24 cellular contexts compared by ENCODE assay signal in genomic region chr3:176951586-176952292, GRCh38.
DNase-seq lines count a peak whose midpoint lies in the region; ATAC-seq and TF ChIP-seq lines count a peak whose summit lies in the region.
"Had no signal": no experiment of that assay in that cellular context is flagged by ENCODE, and none has a peak within 500 bp of the region (broad histone marks: within the 10 kb centered on the region; RNA-seq: fewer than 3 reads in every experiment).

No MANE protein-coding gene starts in this region.

- H3K27ac ChIP-seq in gastrocnemius medialis, result peak overlapping the region; percentile 80 to 85 (median 80)
- no peak overlapping the region for H3K27ac ChIP-seq in esophagus muscularis mucosa (replicated peaks in 1 of 4)
- H3K27ac ChIP-seq: foreskin keratinocyte, hepatocyte, neutrophil, Peyer's patch, prostate gland, SJCRH30 had no signal

- in situ Hi-C loops in gastrocnemius medialis (cut with MboI; ENCODE audit: low sequenced_read_pairs in 4 of 4), result no loop called here

- no peak for ATAC-seq in gastrocnemius medialis
- ATAC-seq in HG03196 (IDR thresholded peaks at IDR 0.05; ENCODE audit: unreplicated experiment), result no peak
- ATAC-seq: K562, left lobe of liver, T-cell had no signal

- no peak overlapping the region for H3K9ac ChIP-seq in adipocyte (ENCODE audit: low read length)

- no peak overlapping the region for H3K4me3 ChIP-seq in adipocyte (ENCODE audit: low read length)
- no peak overlapping the region for H3K4me3 ChIP-seq in gastrocnemius medialis
- H3K4me3 ChIP-seq in esophagus muscularis mucosa, result no peak overlapping the region
- H3K4me3 ChIP-seq: hepatocyte, K562, Peyer's patch, prostate gland, SJCRH30 had no signal

- H3K27ac Mint-ChIP-seq in T-helper 2 cell treated with Interferon-gamma antibody and Interleukin-4, amounts not matched to agents 5 μg/mL and 100 μg/mL, for 36 hours, result no peak overlapping the region
- H3K27ac Mint-ChIP-seq: activated CD4-positive, alpha-beta memory T cell treated with anti-CD3 and anti-CD28 coated beads for 36 hours; activated naive CD4-positive, alpha-beta T cell treated with anti-CD3 and anti-CD28 coated beads, Interleukin-2, amount 10 ng/mL, durations not matched to agents 7 days and 5 days; T-cell had no signal

- no peak for TF ChIP-seq CTCF in gastrocnemius medialis (IDR thresholded peaks at IDR 0.05 in 4 of 5, conservative IDR thresholded peaks at IDR 0.05 in 1 of 5)
- TF ChIP-seq CTCF in esophagus muscularis mucosa (IDR thresholded peaks at IDR 0.05), result no peak

- H3K27me3 Mint-ChIP-seq in T-helper 2 cell treated with Interferon-gamma antibody and Interleukin-4, amounts not matched to agents 5 μg/mL and 100 μg/mL, for 36 hours (ENCODE audit: low read depth), result peaks cover 2% of the 10 kb centered on the region
- H3K27me3 Mint-ChIP-seq: activated CD4-positive, alpha-beta memory T cell treated with anti-CD3 and anti-CD28 coated beads for 36 hours; activated naive CD4-positive, alpha-beta T cell treated with anti-CD3 and anti-CD28 coated beads, Interleukin-2, amount 10 ng/mL, durations not matched to agents 7 days and 5 days had no signal

- no peaks in the 10 kb centered on the region for H3K9me3 Mint-ChIP-seq in T-helper 2 cell treated with Interferon-gamma antibody and Interleukin-4, amounts not matched to agents 5 μg/mL and 100 μg/mL, for 36 hours
- H3K9me3 Mint-ChIP-seq: activated CD4-positive, alpha-beta memory T cell treated with anti-CD3 and anti-CD28 coated beads for 36 hours; activated naive CD4-positive, alpha-beta T cell treated with anti-CD3 and anti-CD28 coated beads, Interleukin-2, amount 10 ng/mL, durations not matched to agents 7 days and 5 days; T-cell had no signal

- H3K4me1 ChIP-seq in adipocyte (ENCODE audit: control insufficient read depth, insufficient read depth, low read length) (peaks cover 34% of the 10 kb centered on the region), gastrocnemius medialis (peaks cover 42% of the 10 kb centered on the region in 2 donors), esophagus muscularis mucosa (peaks cover 5 to 24% (median 13%) of the 10 kb centered on the region in 4 donors)
- H3K4me1 ChIP-seq: Peyer's patch, prostate gland had no signal

- no peaks in the 10 kb centered on the region for H3K4me1 Mint-ChIP-seq in T-helper 2 cell treated with Interferon-gamma antibody and Interleukin-4, amounts not matched to agents 5 μg/mL and 100 μg/mL, for 36 hours (ENCODE audit: low read depth)
- H3K4me1 Mint-ChIP-seq: activated naive CD4-positive, alpha-beta T cell treated with anti-CD3 and anti-CD28 coated beads, Interleukin-2, amount 10 ng/mL, durations not matched to agents 7 days and 5 days; T-cell had no signal

- H3K27me3 ChIP-seq in adipocyte (replicated peaks; ENCODE audit: control insufficient read depth, insufficient read depth, low read length) (no peaks in the 10 kb centered on the region), gastrocnemius medialis (no peaks in the 10 kb centered on the region), esophagus muscularis mucosa (no peaks in the 10 kb centered on the region)
- H3K27me3 ChIP-seq: foreskin keratinocyte, hepatocyte, neutrophil, Peyer's patch, SJCRH30 had no signal

- WGBS in esophagus muscularis mucosa, result 82% methylated on average over 10 of the region's 10 CpGs

- no peak for TF ChIP-seq EP300 in esophagus muscularis mucosa (IDR thresholded peaks at IDR 0.05)

- TF ChIP-seq POLR2A in gastrocnemius medialis (IDR thresholded peaks at IDR 0.05), result no peak
- TF ChIP-seq POLR2A in esophagus muscularis mucosa (IDR thresholded peaks at IDR 0.05; ENCODE audit: low read depth), result no peak

- H3K36me3 ChIP-seq in adipocyte (ENCODE audit: control insufficient read depth, insufficient read depth, low read length, severe bottlenecking) (no peaks in the 10 kb centered on the region), gastrocnemius medialis (no peaks in the 10 kb centered on the region), esophagus muscularis mucosa (no peaks in the 10 kb centered on the region)
- H3K36me3 ChIP-seq: neutrophil, Peyer's patch, prostate gland, SJCRH30 had no signal

- DNase-seq in AG20443 (ENCODE audit: low spot score), result peak; percentile 33
- peak; percentile 53 for DNase-seq in adipocyte (ENCODE audit: low read depth)
- peak; percentile 37 for DNase-seq in fibroblast of peridontal ligament (ENCODE audit: extremely low read depth)
- DNase-seq in gastrocnemius medialis, result no peak
- no peak for DNase-seq in T-helper 2 cell treated with Interferon-gamma antibody and Interleukin-4, amounts not matched to agents 5 μg/mL and 100 μg/mL, for 36 hours (ENCODE audit: low spot score)
- no peak for DNase-seq in esophagus muscularis mucosa (ENCODE audit: extremely low spot score)
- DNase-seq: activated CD4-positive, alpha-beta memory T cell treated with anti-CD3 and anti-CD28 coated beads for 36 hours; activated CD4-positive, CD25-positive, alpha-beta regulatory T cell; activated CD8-positive, alpha-beta memory T cell treated with anti-CD3 and anti-CD28 coated beads, Interleukin-2, amount 50 U/mL, for 48 hours; activated naive CD4-positive, alpha-beta T cell treated with anti-CD3 and anti-CD28 coated beads, Interleukin-2, amount 10 ng/mL, durations not matched to agents 7 days and 5 days; DMS79 treated with DMSO at 0.1 percent for 48 hours; NCI-H1105 treated with DMSO at 0.1 percent for 48 hours; NCI-H2029; Peyer's patch; SJCRH30; stimulated activated naive CD8-positive, alpha-beta T cell treated with anti-CD3 and anti-CD28 coated beads, Interleukin-15, Interleukin-2, amounts not matched to agents 100 U/mL and 50 U/mL, for 24 hours; T-cell had no signal

- no peaks in the 10 kb centered on the region for H3K36me3 Mint-ChIP-seq in T-helper 2 cell treated with Interferon-gamma antibody and Interleukin-4, amounts not matched to agents 5 μg/mL and 100 μg/mL, for 36 hours (ENCODE audit: low read depth)
- H3K36me3 Mint-ChIP-seq: activated CD4-positive, alpha-beta memory T cell treated with anti-CD3 and anti-CD28 coated beads for 36 hours; activated naive CD4-positive, alpha-beta T cell treated with anti-CD3 and anti-CD28 coated beads, Interleukin-2, amount 10 ng/mL, durations not matched to agents 7 days and 5 days; T-cell had no signal

- no peak overlapping the region for H3K4me3 Mint-ChIP-seq in T-helper 2 cell treated with Interferon-gamma antibody and Interleukin-4, amounts not matched to agents 5 μg/mL and 100 μg/mL, for 36 hours
- H3K4me3 Mint-ChIP-seq: activated CD4-positive, alpha-beta memory T cell treated with anti-CD3 and anti-CD28 coated beads for 36 hours; activated naive CD4-positive, alpha-beta T cell treated with anti-CD3 and anti-CD28 coated beads, Interleukin-2, amount 10 ng/mL, durations not matched to agents 7 days and 5 days; T-cell had no signal

- H3K9me3 ChIP-seq in adipocyte (ENCODE audit: control insufficient read depth, low read length) (no peaks in the 10 kb centered on the region), gastrocnemius medialis (no peaks in the 10 kb centered on the region), esophagus muscularis mucosa (no peaks in the 10 kb centered on the region)
- H3K9me3 ChIP-seq: neutrophil, Peyer's patch, prostate gland, SJCRH30 had no signal

- intact Hi-C loops in gastrocnemius medialis (cut with DNase I; ENCODE audit: low total_unique reads), result loop anchor here (2.0 to 5.0 kb wide), 6 partner anchors 91 to 881 kb away; partner anchors contain the start of gene TBL1XR1
- intact Hi-C loops in esophagus muscularis mucosa (cut with DNase I), result no loop called here

Comparison
In these comparisons a context has a peak if more than half of its experiments do, and no peak if none do; other contexts are left out.
1. DNase-seq: peak in AG20443 (single experiment), adipocyte (single experiment) and fibroblast of peridontal ligament (single experiment); none in gastrocnemius medialis (0 of 2), T-helper 2 cell treated with Interferon-gamma antibody and Interleukin-4, amounts not matched to agents 5 μg/mL and 100 μg/mL, for 36 hours (single experiment) and esophagus muscularis mucosa (single experiment).
2. H3K27ac ChIP-seq: peak in gastrocnemius medialis (4 of 4); none in esophagus muscularis mucosa (0 of 4).